ENCODE assay signal across 1 cellular context in genomic region chr19:392375-392970, GRCh38.
A peak's percentile ranks its signal among the peaks of the same experiment; 100 is the strongest.
TF ChIP-seq lines count a peak whose summit lies in the region.

No MANE protein-coding gene starts in this region.

TF ChIP-seq in HEK293, 187 proteins besides CTCF, POLR2A, EP300 and RAD21 (continued from another document):
- TF ChIP-seq REST (tag by site-specific recombination; IDR thresholded peaks at IDR 0.05) (no peak), ZNF148 (tag by site-specific recombination; IDR thresholded peaks at IDR 0.05; ENCODE audit: borderline replicate concordance) (no peak), EGR2 (tag by site-specific recombination; IDR thresholded peaks at IDR 0.05; ENCODE audit: low read depth) (peak; percentile 56), YY2 (tag by site-specific recombination; IDR thresholded peaks at IDR 0.05) (no peak), ZNF157 (tag by site-specific recombination; IDR thresholded peaks at IDR 0.05) (no peak), SP7 (tag by site-specific recombination; IDR thresholded peaks at IDR 0.05) (no peak), ZNF639 (tag by site-specific recombination; IDR thresholded peaks at IDR 0.05) (no peak), ZNF549 (tag by site-specific recombination; IDR thresholded peaks at IDR 0.05) (no peak)
